Comparison of ENCODE assay signal across 1 cellular context in genomic region chr12:55651314-55651703, GRCh38.
TF ChIP-seq lines count a peak whose summit lies in the region.

No MANE protein-coding gene starts in this region.

TF ChIP-seq in H1, 55 proteins besides CTCF, POLR2A, EP300 and RAD21:
- no peak for TF ChIP-seq TBP (IDR thresholded peaks at IDR 0.05; ENCODE audit: low read depth, low read length)
- no peak for TF ChIP-seq TAF7 (optimal IDR thresholded peaks at IDR 0.05; ENCODE audit: borderline replicate concordance, low read depth, low read length)
- TF ChIP-seq ATF2 (IDR thresholded peaks at IDR 0.05; ENCODE audit: low read length), result no peak
- TF ChIP-seq KDM5A (IDR thresholded peaks at IDR 0.05; ENCODE audit: low read length), result no peak
- TF ChIP-seq ZNF274 (IDR thresholded peaks at IDR 0.05; ENCODE audit: borderline replicate concordance, extremely low read depth, low read length), result no peak
- TF ChIP-seq EGR1 (IDR thresholded peaks at IDR 0.05; ENCODE audit: borderline replicate concordance, low read depth, low read length), result no peak
- no peak for TF ChIP-seq HDAC2 (IDR thresholded peaks at IDR 0.05; ENCODE audit: borderline replicate concordance in 1 of 2, low read depth in 2 of 2, low read length in 2 of 2)
- TF ChIP-seq SP2 (IDR thresholded peaks at IDR 0.05; ENCODE audit: low read length), result no peak
- no peak for TF ChIP-seq EZH2 (IDR thresholded peaks at IDR 0.05; ENCODE audit: low read depth, low read length, severe bottlenecking)
- no peak for TF ChIP-seq RFX5 (IDR thresholded peaks at IDR 0.05; ENCODE audit: borderline replicate concordance, low read depth, low read length)
- TF ChIP-seq CHD1 (IDR thresholded peaks at IDR 0.05; ENCODE audit: low read depth, low read length), result no peak
- TF ChIP-seq CHD7 (IDR thresholded peaks at IDR 0.05; ENCODE audit: insufficient replicate concordance, low read length), result no peak
- no peak for TF ChIP-seq SIN3A (conservative IDR thresholded peaks at IDR 0.05 in 1 of 2, IDR thresholded peaks at IDR 0.05 in 1 of 2; ENCODE audit: low read depth in 1 of 2, low read length in 2 of 2)
- TF ChIP-seq CEBPB (IDR thresholded peaks at IDR 0.05; ENCODE audit: low read depth, low read length), result no peak
- TF ChIP-seq TEAD4 (IDR thresholded peaks at IDR 0.05; ENCODE audit: low read depth, low read length), result no peak
